8 cellular contexts compared by ENCODE assay signal in genomic region chr20:18587665-18588553, GRCh38. TPM values are rescaled to one million over a fixed set of nuclear protein-coding genes. Genes with fewer than 3 reads are reported as not detected.
DNase-seq lines count a peak whose midpoint lies in the region; ATAC-seq and TF ChIP-seq lines count a peak whose summit lies in the region.

A gene with protein sequence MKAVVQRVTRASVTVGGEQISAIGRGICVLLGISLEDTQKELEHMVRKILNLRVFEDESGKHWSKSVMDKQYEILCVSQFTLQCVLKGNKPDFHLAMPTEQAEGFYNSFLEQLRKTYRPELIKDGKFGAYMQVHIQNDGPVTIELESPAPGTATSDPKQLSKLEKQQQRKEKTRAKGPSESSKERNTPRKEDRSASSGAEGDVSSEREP (plus strand): TSS chr20:18588054. CDS start chr20:18588073, 19 bp downstream.

- TF ChIP-seq CTCF in AG09319 (IDR thresholded peaks at IDR 0.05; ENCODE audit: low read depth, low read length) (peak; percentile 52), activated B cell treated with CpG ODN at 0.5 μM for 24 hours (IDR thresholded peaks at IDR 0.05) (no peak), cardiac fibroblast (IDR thresholded peaks at IDR 0.05; ENCODE audit: low read depth, low read length) (peak; percentile 48)

- POLR2A ChIA-PET in activated B cell treated with CpG ODN at 0.5 μM for 24 hours (lab: Charles Lee) = interaction anchor here (0.5 to 3.0 kb wide), 4 partner anchors 21 to 169 kb away, joined by 3 to 15 read pairs (median 6); partner anchors contain the start of genes DZANK1, POLR3F, SEC23B and SMIM26

- no peaks in the 10 kb centered on the region for H3K9me3 Mint-ChIP-seq in activated B cell treated with CpG ODN at 0.5 μM for 24 hours

- H3K27me3 Mint-ChIP-seq in activated B cell treated with CpG ODN at 0.5 μM for 24 hours = peaks cover 9% of the 10 kb centered on the region

- intact Hi-C loops in activated B cell treated with CpG ODN at 0.5 μM for 24 hours (cut with micrococcal nuclease) = loop anchor here (1.0 to 10.0 kb wide), 11 partner anchors 21 to 1427 kb away; partner anchors contain the start of genes DZANK1, KAT14, NAA20 and PET117

- CTCF ChIA-PET in activated B cell treated with CpG ODN at 0.5 μM for 24 hours (lab: Charles Lee) = no interaction called here

- peak within 1 kb of the TSS; percentile 80 to 81 for H3K4me3 ChIP-seq in cardiac fibroblast (replicated peaks in 1 of 2; ENCODE audit: low read depth in 2 of 2, low read length in 2 of 2)

- H3K27ac Mint-ChIP-seq in activated B cell treated with CpG ODN at 0.5 μM for 24 hours = peak within 1 kb of the TSS; percentile 90

- DNase-seq in AG09319 (ENCODE audit: extremely low read depth, low read depth) (peak; percentile 72), NCI-H2196 treated with DMSO at 0.1 percent for 48 hours (lab: John Stamatoyannopoulos, UW; ENCODE audit: unreplicated experiment) (peak; percentile 80), activated B cell treated with CpG ODN at 0.5 μM for 24 hours (peak; percentile 88), cardiac fibroblast (ENCODE audit: low read depth in 2 of 2) (peak; percentile 89 to 91), iris pigment epithelial cell (ENCODE audit: low read depth) (peak; percentile 83)
- peak; percentile 69 to 92 for DNase-seq in stimulated activated CD4-positive, alpha-beta T cell treated with anti-CD3 and anti-CD28 coated beads, Interleukin-12 subunit alpha, Interleukin-12 subunit beta, amount 100 ng/mL, for 24 hours (ENCODE audit: low read depth in 2 of 2)

- peaks cover 5% of the 10 kb centered on the region for H3K36me3 Mint-ChIP-seq in activated B cell treated with CpG ODN at 0.5 μM for 24 hours (ENCODE audit: low read depth)

- ATAC-seq in GM18907 (IDR thresholded peaks at IDR 0.05; ENCODE audit: unreplicated experiment) = peak; percentile 91
- ATAC-seq in HG03139 (IDR thresholded peaks at IDR 0.05; ENCODE audit: unreplicated experiment) = peak; percentile 92
- peak; percentile 95 for ATAC-seq in activated B cell treated with CpG ODN at 0.5 μM for 24 hours (ENCODE audit: low read depth)

- peak within 1 kb of the TSS; percentile 93 for H3K4me3 Mint-ChIP-seq in activated B cell treated with CpG ODN at 0.5 μM for 24 hours

- peaks cover 24% of the 10 kb centered on the region for H3K4me1 Mint-ChIP-seq in activated B cell treated with CpG ODN at 0.5 μM for 24 hours

RNA-seq across cellular contexts. Expression of the gene that starts here (rescaled TPM):
- total RNA-seq in activated B cell treated with CpG ODN at 0.5 μM for 24 hours = 26.3 and 27.5 TPM in 2 replicates

Comparison
In these comparisons a context has a peak if more than half of its experiments do, and no peak if none do; other contexts are left out.
1. Peak in every context shown above with its lines: DNase-seq, ATAC-seq and H3K4me3 ChIP-seq.